In the genomic region with DNA sequence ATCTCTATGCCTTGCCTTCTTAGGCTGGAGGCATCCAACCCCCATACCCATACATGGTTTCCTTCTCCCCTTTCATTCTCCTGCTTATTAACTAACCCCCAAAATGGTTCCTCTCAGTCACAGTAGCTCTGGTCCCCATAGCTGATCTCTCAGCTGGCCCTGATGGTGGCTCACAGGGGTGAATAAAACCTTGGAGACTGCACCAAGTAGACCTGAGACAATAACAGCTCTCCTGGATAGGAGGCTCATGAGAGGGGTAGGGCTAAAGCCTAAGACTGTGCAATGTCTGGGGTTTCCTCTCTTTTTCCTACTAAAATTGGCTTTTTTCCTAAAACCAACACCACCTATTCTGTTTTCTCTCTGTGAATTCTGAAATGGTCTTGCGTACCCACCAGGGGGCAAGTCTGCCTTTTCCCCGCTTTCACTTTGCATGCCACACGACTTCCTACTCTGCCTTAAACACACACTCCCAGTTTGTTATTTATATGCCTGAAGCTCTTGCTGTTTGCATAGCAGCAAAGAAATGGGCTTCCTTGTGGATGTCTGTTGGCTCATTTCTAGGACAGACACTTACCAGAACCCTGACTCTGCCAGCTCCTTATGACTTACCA, we compare ENCODE assay signal across 22 cellular contexts. TPM values are rescaled to one million over a fixed set of nuclear protein-coding genes. Genes with fewer than 3 reads are reported as not detected.
A peak's percentile ranks its signal among the peaks of the same experiment; 100 is the strongest.
DNase-seq lines count a peak whose midpoint lies in the region; ATAC-seq, FAIRE-seq and TF ChIP-seq lines count a peak whose summit lies in the region.
"Had no signal": no experiment of that assay in that cellular context is flagged by ENCODE, and none has a peak within 500 bp of the region (broad histone marks: within the 10 kb centered on the region; RNA-seq: fewer than 3 reads in every experiment).

No MANE protein-coding gene starts in this region.

- TF ChIP-seq POLR2A in HepG2 (IDR thresholded peaks at IDR 0.05; ENCODE audit: insufficient read depth in 1 of 2, low read depth in 2 of 2, low read length in 2 of 2) = no peak

- H3K27ac ChIP-seq in A673 (ENCODE audit: low read depth, low read length, poor library complexity, severe bottlenecking) (no peak overlapping the region), HepG2 (ENCODE audit: extremely low read length, insufficient read depth, low read length) (no peak overlapping the region), substantia nigra (ENCODE audit: low read depth, low read length, poor library complexity, severe bottlenecking) (no peak overlapping the region)
- H3K27ac ChIP-seq: KMS-11, PC-9, SJCRH30, tibial artery had no signal

- H2AFZ ChIP-seq in Loucy (ENCODE audit: low read length) (peak overlapping the region; percentile 54; the same call in 1 of the 2 replicates), HepG2 (ENCODE audit: low read length) (no peak overlapping the region)
- H2AFZ ChIP-seq: PC-9 had no signal

- no peaks in the 10 kb centered on the region for H3F3A ChIP-seq in Loucy (ENCODE audit: low read depth)

- H3K36me3 ChIP-seq in A673 (ENCODE audit: insufficient read depth, low read length, poor library complexity, severe bottlenecking) (no peaks in the 10 kb centered on the region), Loucy (ENCODE audit: insufficient read depth, low read length) (no peaks in the 10 kb centered on the region), HepG2 (replicated peaks in 1 of 2; ENCODE audit: control insufficient read depth in 1 of 2, insufficient read depth in 2 of 2, low read length in 2 of 2) (no peaks in the 10 kb centered on the region)
- H3K36me3 ChIP-seq: HAP-1, SJCRH30, tibial artery had no signal

- H3K79me2 ChIP-seq in Loucy (ENCODE audit: insufficient read depth, low read length) (no peaks in the 10 kb centered on the region), HepG2 (ENCODE audit: insufficient read depth, low read length) (no peaks in the 10 kb centered on the region)

- intact Hi-C loops in A673 (cut with micrococcal nuclease; ENCODE audit: unreplicated experiment) (no loop called here), HepG2 (cut with micrococcal nuclease; ENCODE audit: unreplicated experiment) (loop anchor here (1.0 kb wide), 1 partner anchor 136 kb away; no protein-coding TSS in a partner anchor)

- no peaks in the 10 kb centered on the region for H3K4me1 Mint-ChIP-seq in chondrocyte (ENCODE audit: low read depth)
- H3K4me1 Mint-ChIP-seq: activated T-helper 17 cell treated with anti-CD3 and anti-CD28 coated beads, Interleukin-2, amount 50 U/mL, for 72 hours; central memory CD8-positive, alpha-beta T cell had no signal

- peak; percentile 5 for DNase-seq in A673 (ENCODE audit: low spot score)
- DNase-seq in chondrocyte (ENCODE audit: low spot score) = no peak
- DNase-seq in HepG2 (ENCODE audit: low spot score) = peak; percentile 53
- no peak for DNase-seq in substantia nigra (lab: John Stamatoyannopoulos, UW)
- no peak for DNase-seq in NCI-H2227 (lab: John Stamatoyannopoulos, UW; ENCODE audit: unreplicated experiment)
- no peak for DNase-seq in hippocampal formation (lab: John Stamatoyannopoulos, UW)
- no peak for DNase-seq in nucleus accumbens (lab: John Stamatoyannopoulos, UW)
- DNase-seq: ACHN; hypothalamus; left cardiac atrium; NCI-H1105; NCI-H748 treated with DMSO at 0.1 percent for 48 hours; PC-9; right cardiac atrium; SJCRH30; stimulated activated naive B cell treated with anti-CD40 and anti-IgM and Interleukin-4, amounts not matched to agents 10 μg/mL and 1 μg/mL and 100 μg/mL, for 72 hours; tibial artery had no signal

- H3K4me1 ChIP-seq in A673 (ENCODE audit: insufficient read depth, low read length, poor library complexity, severe bottlenecking) (no peaks in the 10 kb centered on the region), Loucy (ENCODE audit: insufficient read depth, low read length, poor library complexity, severe bottlenecking) (no peaks in the 10 kb centered on the region), HepG2 (ENCODE audit: insufficient read depth, low read length) (peaks cover 13% of the 10 kb centered on the region)
- H3K4me1 ChIP-seq: HAP-1, SJCRH30, tibial artery had no signal

- TF ChIP-seq EP300 in HepG2 (IDR thresholded peaks at IDR 0.05; ENCODE audit: low read depth in 2 of 2, low read length in 2 of 2) (no peak), HepG2 (CRISPR knock-in tag; IDR thresholded peaks at IDR 0.05; ENCODE audit: borderline replicate concordance) (no peak)

- WGBS in HepG2 (ENCODE audit: low lambda C conversion rate) = 23% methylated on average over 3 of the region's 3 CpGs

- FAIRE-seq in HepG2 (lab: Jason Lieb, UNC) = peak; percentile 30

- in situ Hi-C loops in HepG2 (cut with HindIII; ENCODE audit: extremely low pct_ligation_motif_present, low pct_unique_long_range_greater_than_20kb) = loop anchor here (5.0 to 25.0 kb wide), 2 partner anchors 135 to 345 kb away; no protein-coding TSS in a partner anchor

- no peaks in the 10 kb centered on the region for H3K27me3 Mint-ChIP-seq in chondrocyte (ENCODE audit: low read depth)

- H3K4me3 Mint-ChIP-seq in chondrocyte (ENCODE audit: unreplicated experiment) = no peak overlapping the region
- H3K4me3 Mint-ChIP-seq: activated T-helper 17 cell treated with anti-CD3 and anti-CD28 coated beads, Interleukin-2, amount 50 U/mL, for 72 hours; central memory CD8-positive, alpha-beta T cell; stimulated activated naive B cell treated with anti-CD40 and anti-IgM and Interleukin-4, amounts not matched to agents 10 μg/mL and 1 μg/mL and 100 μg/mL, for 72 hours had no signal

- H3K9me3 ChIP-seq in A673 (ENCODE audit: low read depth, low read length, poor library complexity, severe bottlenecking) (no peaks in the 10 kb centered on the region), Loucy (ENCODE audit: insufficient read depth, low read depth, low read length) (no peaks in the 10 kb centered on the region), HepG2 (ENCODE audit: low read length) (no peaks in the 10 kb centered on the region)
- H3K9me3 ChIP-seq: SJCRH30, tibial artery had no signal

- TF ChIP-seq CTCF in A673 (conservative IDR thresholded peaks at IDR 0.05; ENCODE audit: low read depth, low read length) (0 out of 2 replicates have a peak, but pooled peaks have one; percentile 27), Loucy (conservative IDR thresholded peaks at IDR 0.05; ENCODE audit: low read length) (peak; percentile 26; the same call in 1 of the 2 replicates), chondrocyte (IDR thresholded peaks at IDR 0.05) (peak; percentile 40), HepG2 (CRISPR knock-in tag; IDR thresholded peaks at IDR 0.05) (peak; percentile 56)

- POLR2A ChIA-PET in A673 (lab: Charles Lee; ENCODE audit: low non-redundant PET) (interaction anchor here (0.6 kb wide), 1 partner anchor 123 kb away, joined by 3 read pairs; no protein-coding TSS in a partner anchor), HepG2 (lab: Yijun Ruan, JAX) (interaction anchor here (1.1 kb wide), 1 partner anchor 136 kb away, joined by 5 read pairs; no protein-coding TSS in a partner anchor)

- TF ChIP-seq RAD21 in HepG2 (CRISPR knock-in tag; IDR thresholded peaks at IDR 0.05) = peak; percentile 60; the same call in 1 of the 2 replicates

- H4K20me1 ChIP-seq in Loucy (ENCODE audit: insufficient read depth, low read length, poor library complexity, severe bottlenecking) = no peaks in the 10 kb centered on the region
- no peaks in the 10 kb centered on the region for H4K20me1 ChIP-seq in HepG2 (ENCODE audit: insufficient read depth, low read length)

- peak; percentile 93 for ATAC-seq in HepG2
- ATAC-seq: activated T-helper 17 cell treated with anti-CD3 and anti-CD28 coated beads, Interleukin-2, amount 50 U/mL, for 72 hours; left cardiac atrium; right cardiac atrium; stimulated activated naive B cell treated with anti-CD40 and anti-IgM and Interleukin-4, amounts not matched to agents 10 μg/mL and 1 μg/mL and 100 μg/mL, for 72 hours had no signal

- H3K9ac ChIP-seq in Loucy (ENCODE audit: low read depth, low read length, poor library complexity, severe bottlenecking) (no peak overlapping the region), HepG2 (ENCODE audit: insufficient read depth, low read depth, low read length) (no peak overlapping the region)
- H3K9ac ChIP-seq: KMS-11 had no signal

- no peaks in the 10 kb centered on the region for H3K9me2 ChIP-seq in Loucy (replicated peaks; ENCODE audit: low read depth, low read length)

- H3K9me3 Mint-ChIP-seq in chondrocyte (ENCODE audit: low read depth) = no peaks in the 10 kb centered on the region
- H3K9me3 Mint-ChIP-seq: activated T-helper 17 cell treated with anti-CD3 and anti-CD28 coated beads, Interleukin-2, amount 50 U/mL, for 72 hours had no signal

- H3K36me3 Mint-ChIP-seq in chondrocyte (ENCODE audit: low read depth) = no peaks in the 10 kb centered on the region

- CTCF ChIA-PET in A673 (lab: Charles Lee) = interaction anchor here (0.8 kb wide), 1 partner anchor 138 kb away, joined by 8 read pairs; no protein-coding TSS in a partner anchor
- CTCF ChIA-PET in HepG2 (lab: Yijun Ruan, JAX; ENCODE audit: low intra/inter-chr PET ratio, low total read pairs) = interaction anchor here (3.2 kb wide), 1 partner anchor 134 kb away, joined by 21 read pairs; no protein-coding TSS in a partner anchor

- no peak overlapping the region for H3K27ac Mint-ChIP-seq in chondrocyte (ENCODE audit: unreplicated experiment)
- H3K27ac Mint-ChIP-seq: activated T-helper 17 cell treated with anti-CD3 and anti-CD28 coated beads, Interleukin-2, amount 50 U/mL, for 72 hours; stimulated activated naive B cell treated with anti-CD40 and anti-IgM and Interleukin-4, amounts not matched to agents 10 μg/mL and 1 μg/mL and 100 μg/mL, for 72 hours had no signal

- BruUV-seq in A673 (replicated peaks; lab: Mats Ljungman, UMichigan) = no TSS peak
- no TSS peak for BruUV-seq in HepG2 (replicated peaks; lab: Mats Ljungman, UMichigan)

- H3K4me2 ChIP-seq in Loucy (ENCODE audit: low read depth, low read length, poor library complexity, severe bottlenecking) = no peak overlapping the region
- H3K4me2 ChIP-seq in HepG2 (ENCODE audit: low read depth, low read length) = peak overlapping the region; percentile 59
- H3K4me2 ChIP-seq: KMS-11, PC-9 had no signal

- H3K4me3 ChIP-seq in A673 (ENCODE audit: low read depth, low read length, poor library complexity, severe bottlenecking) = no peak overlapping the region
- no peak overlapping the region for H3K4me3 ChIP-seq in Loucy (ENCODE audit: low read length, poor library complexity, severe bottlenecking)
- peak overlapping the region in 1 of 3 experiments; percentile 22; a peak in 1 of 6 replicates for H3K4me3 ChIP-seq in HepG2 (replicated peaks in 1 of 3; ENCODE audit: insufficient read depth in 1 of 3, low read depth in 2 of 3, low read length in 3 of 3)
- H3K4me3 ChIP-seq: HAP-1, PC-9, SJCRH30, tibial artery had no signal

- H3K27me3 ChIP-seq in A673 (replicated peaks; ENCODE audit: insufficient read depth, low read depth, low read length, poor library complexity) (no peaks in the 10 kb centered on the region), Loucy (ENCODE audit: insufficient read depth, low read length, poor library complexity, severe bottlenecking) (no peaks in the 10 kb centered on the region), HepG2 (ENCODE audit: control insufficient read depth in 1 of 2, insufficient read depth in 2 of 2, low read length in 2 of 2) (no peaks in the 10 kb centered on the region)
- H3K27me3 ChIP-seq: SJCRH30, tibial artery had no signal

RNA-seq across cellular contexts. Expression of a gene that starts 18.4 kb away (rescaled TPM):
- total RNA-seq in A673 (2021) (not detected in 2 replicates), chondrocyte (not detected in 3 replicates), HepG2 (2016; rRNA removed; fragmentation: Illumina TruSeq; extraction: Trizol) (0.27 TPM in 1 of 2 replicates, not detected in the other)
- 0.20 TPM in 1 of 2 replicates, not detected in the other for total RNA-seq in HepG2 (2016; cell fraction: cytosol; rRNA removed; fragmentation: Illumina TruSeq; extraction: Trizol; ENCODE audit: low read depth)
- total RNA-seq in HepG2 (2016; cell fraction: insoluble cytoplasmic fraction; rRNA removed; fragmentation: Illumina TruSeq; extraction: Trizol) = 0.25 and 0.30 TPM in 2 replicates
- 0.25 and 0.48 TPM in 2 replicates for total RNA-seq in HepG2 (2016; cell fraction: membrane; rRNA removed; fragmentation: Illumina TruSeq; extraction: Trizol)
- 1.1 and 1.4 TPM in 2 replicates for total RNA-seq in HepG2 (2016; cell fraction: nucleus; rRNA removed; fragmentation: Illumina TruSeq; extraction: Trizol)
- 0.57 and 0.63 TPM in 2 replicates for polyA plus RNA-seq in HepG2 (2011; rRNA removed)
- polyA plus RNA-seq in HepG2 (2011; cell fraction: cytosol; rRNA removed) = 0.17 and 0.45 TPM in 2 replicates
- 0.08 and 0.21 TPM in 2 replicates for polyA plus RNA-seq in HepG2 (2011; cell fraction: nucleus; rRNA removed)
- polyA plus RNA-seq in HepG2 (2012) = 0.31 and 0.91 TPM in 2 replicates
- 0.20 and 0.59 TPM in 2 replicates for polyA plus RNA-seq in HepG2 (2016; cell fraction: cytosol; fragmentation: Illumina TruSeq; extraction: Trizol; ENCODE audit: low read depth)
- polyA plus RNA-seq in HepG2 (2016; cell fraction: insoluble cytoplasmic fraction; fragmentation: Illumina TruSeq; extraction: Trizol; ENCODE audit: low read depth) = 0.09 and 0.84 TPM in 2 replicates
- 0.81 TPM in 1 of 2 replicates, not detected in the other for polyA plus RNA-seq in HepG2 (2016; cell fraction: membrane; fragmentation: Illumina TruSeq; extraction: Trizol; ENCODE audit: low read depth)
- polyA plus RNA-seq in HepG2 (2016; cell fraction: nucleus; fragmentation: Illumina TruSeq; extraction: Trizol; ENCODE audit: insufficient read depth, low read depth) = 0.39 and 1.5 TPM in 2 replicates
- polyA minus RNA-seq in HepG2 (2011; rRNA and poly(A)+ RNA removed; ENCODE audit: low replicate concordance) = 0.23 and 0.44 TPM in 2 replicates
- not detected in 2 replicates for polyA minus RNA-seq in HepG2 (2011; cell fraction: cytosol; rRNA and poly(A)+ RNA removed)
- 0.25 and 0.52 TPM in 2 replicates for polyA minus RNA-seq in HepG2 (2011; cell fraction: nucleus; rRNA and poly(A)+ RNA removed)
- total RNA-seq: activated T-helper 17 cell treated with anti-CD3 and anti-CD28 coated beads, Interleukin-2, amount 50 U/mL, for 72 hours; left cardiac atrium; PC-9 had no signal
- polyA plus RNA-seq: right cardiac atrium had no signal

RNA-seq across cellular contexts. Expression of a gene that starts 53.4 kb away (rescaled TPM):
- total RNA-seq in A673 (2021) (not detected in 2 replicates), chondrocyte (not detected in 3 replicates), HepG2 (2016; rRNA removed; fragmentation: Illumina TruSeq; extraction: Trizol) (14.1 and 23.6 TPM in 2 replicates)
- total RNA-seq in HepG2 (2016; cell fraction: cytosol; rRNA removed; fragmentation: Illumina TruSeq; extraction: Trizol; ENCODE audit: low read depth) = 4.1 and 7.1 TPM in 2 replicates
- 14.7 and 22.2 TPM in 2 replicates for total RNA-seq in HepG2 (2016; cell fraction: insoluble cytoplasmic fraction; rRNA removed; fragmentation: Illumina TruSeq; extraction: Trizol)
- 7.8 and 8.2 TPM in 2 replicates for total RNA-seq in HepG2 (2016; cell fraction: membrane; rRNA removed; fragmentation: Illumina TruSeq; extraction: Trizol)
- 25.7 and 30.5 TPM in 2 replicates for total RNA-seq in HepG2 (2016; cell fraction: nucleus; rRNA removed; fragmentation: Illumina TruSeq; extraction: Trizol)
- polyA plus RNA-seq in HepG2 (2011; rRNA removed) = 26.6 and 37.8 TPM in 2 replicates
- 21.3 and 25.9 TPM in 2 replicates for polyA plus RNA-seq in HepG2 (2011; cell fraction: cytosol; rRNA removed)
- 11.6 and 12.4 TPM in 2 replicates for polyA plus RNA-seq in HepG2 (2011; cell fraction: nucleus; rRNA removed)
- polyA plus RNA-seq in HepG2 (2012) = 11.8 and 15.7 TPM in 2 replicates
- 4.5 and 6.8 TPM in 2 replicates for polyA plus RNA-seq in HepG2 (2016; cell fraction: cytosol; fragmentation: Illumina TruSeq; extraction: Trizol; ENCODE audit: low read depth)
- 12.0 and 12.8 TPM in 2 replicates for polyA plus RNA-seq in HepG2 (2016; cell fraction: insoluble cytoplasmic fraction; fragmentation: Illumina TruSeq; extraction: Trizol; ENCODE audit: low read depth)
- 6.8 and 8.2 TPM in 2 replicates for polyA plus RNA-seq in HepG2 (2016; cell fraction: membrane; fragmentation: Illumina TruSeq; extraction: Trizol; ENCODE audit: low read depth)
- 30.2 and 30.3 TPM in 2 replicates for polyA plus RNA-seq in HepG2 (2016; cell fraction: nucleus; fragmentation: Illumina TruSeq; extraction: Trizol; ENCODE audit: insufficient read depth, low read depth)
- polyA minus RNA-seq in HepG2 (2011; rRNA and poly(A)+ RNA removed; ENCODE audit: low replicate concordance) = 5.1 TPM in 1 of 2 replicates, not detected in the other
- 6.0 and 6.8 TPM in 2 replicates for polyA minus RNA-seq in HepG2 (2011; cell fraction: cytosol; rRNA and poly(A)+ RNA removed)
- 32.6 and 37.8 TPM in 2 replicates for polyA minus RNA-seq in HepG2 (2011; cell fraction: nucleus; rRNA and poly(A)+ RNA removed)
- total RNA-seq: activated T-helper 17 cell treated with anti-CD3 and anti-CD28 coated beads, Interleukin-2, amount 50 U/mL, for 72 hours; SJCRH30 had no signal

Comparison
In these comparisons a context has a peak if more than half of its experiments do, and no peak if none do; other contexts are left out.
1. DNase-seq: peak in A673 (single experiment) and HepG2 (single experiment); none in chondrocyte (single experiment), substantia nigra (0 of 49), NCI-H2227 (single experiment), hippocampal formation (0 of 2) and nucleus accumbens (0 of 56).
2. Peak in every context shown above with its lines, with median percentiles within 50 percentile points of each other: CTCF ChIP-seq.